ENCODE assay signal across 8 cellular contexts in genomic region chr5:69093771-69094570, GRCh38. TPM values are rescaled to one million over a fixed set of nuclear protein-coding genes. Genes with fewer than 3 reads are reported as not detected.
DNase-seq lines count a peak whose midpoint lies in the region; ATAC-seq, FAIRE-seq and TF ChIP-seq lines count a peak whose summit lies in the region.

SLC30A5 (plus strand) TSS chr5:69094014; CDS start chr5:69094256, 242 bp downstream.

- dilution Hi-C loops in keratinocyte (cut with MboI; ENCODE audit: extremely low pct_ligation_motif_present, low sequenced_read_pairs), result no loop called here

- H4K20me1 ChIP-seq in keratinocyte (ENCODE audit: control insufficient read depth, extremely low read depth, insufficient read depth, low read length), result no peaks in the 10 kb centered on the region

- peak within 1 kb of the TSS; percentile 84 for H3K4me3 ChIP-seq in AG10803 (ENCODE audit: low read length)
- H3K4me3 ChIP-seq in keratinocyte (ENCODE audit: control insufficient read depth in 2 of 3, extremely low read depth in 1 of 3, insufficient read depth in 2 of 3, low read depth in 1 of 3, low read length in 3 of 3), result peak within 1 kb of the TSS; percentile 69 to 83 (median 81)

- H3K4me1 ChIP-seq in keratinocyte (ENCODE audit: control insufficient read depth, extremely low read depth, insufficient read depth, low read length), result no peaks in the 10 kb centered on the region

- H3K27me3 ChIP-seq in keratinocyte (ENCODE audit: control insufficient read depth, extremely low read depth, insufficient read depth, low read length), result no peaks in the 10 kb centered on the region

- ATAC-seq in GM19023 (IDR thresholded peaks at IDR 0.05; ENCODE audit: unreplicated experiment) (peak; percentile 97), HG03342 (IDR thresholded peaks at IDR 0.05; ENCODE audit: unreplicated experiment) (peak; percentile 99)
- peak; percentile 99 for ATAC-seq in activated CD4-positive, CD25-positive, alpha-beta regulatory T cell treated with anti-CD3 and anti-CD28 coated beads, Interleukin-2, amount 50 U/mL, for 24 hours

- peak within 1 kb of the TSS; percentile 93 for H3K9ac ChIP-seq in keratinocyte (ENCODE audit: control insufficient read depth, extremely low read depth, insufficient read depth, low read length)

- H3K36me3 ChIP-seq in keratinocyte (ENCODE audit: control insufficient read depth in 2 of 2, extremely low read depth in 1 of 2, insufficient read depth in 2 of 2, low read length in 2 of 2), result no peaks in the 10 kb centered on the region

- H2AFZ ChIP-seq in keratinocyte (ENCODE audit: control insufficient read depth, low read length), result peak within 1 kb of the TSS; percentile 86

- peak; percentile 90 for FAIRE-seq in keratinocyte (lab: Jason Lieb, UNC)

- DNase-seq in AG10803 (ENCODE audit: low read depth) (peak; percentile 100), NCI-H446 (lab: John Stamatoyannopoulos, UW) (peak; percentile 96 to 99), cerebellar nuclear complex (lab: John Stamatoyannopoulos, UW) (peak; percentile 99), keratinocyte (ENCODE audit: low read depth, low spot score) (peak; percentile 99)
- DNase-seq in stimulated activated CD4-positive, alpha-beta T cell treated with anti-CD3 and anti-CD28 coated beads, Interleukin-15, amount 100 ng/mL, for 24 hours, result peak; percentile 99

- TF ChIP-seq CTCF in AG10803 (conservative IDR thresholded peaks at IDR 0.05; ENCODE audit: low read length) (peak; percentile 96), keratinocyte (optimal IDR thresholded peaks at IDR 0.05 in 1 of 3, IDR thresholded peaks at IDR 0.05 in 1 of 3, conservative IDR thresholded peaks at IDR 0.05 in 1 of 3; ENCODE audit: extremely low read depth in 1 of 3, insufficient read depth in 2 of 3, low read length in 3 of 3) (peak; percentile 92 to 96 (median 94))

- H3K27ac ChIP-seq in keratinocyte (ENCODE audit: control insufficient read depth, insufficient read depth, low read length), result peak within 1 kb of the TSS; percentile 75

- peaks cover 44% of the 10 kb centered on the region for H3K79me2 ChIP-seq in keratinocyte (ENCODE audit: control insufficient read depth, insufficient read depth, low read length)

- no peaks in the 10 kb centered on the region for H3K9me1 ChIP-seq in keratinocyte (ENCODE audit: control insufficient read depth, extremely low read depth, insufficient read depth, low read length)

- no peaks in the 10 kb centered on the region for H3K9me3 ChIP-seq in keratinocyte (ENCODE audit: control insufficient read depth, low read depth, low read length)

- H3K4me2 ChIP-seq in keratinocyte (ENCODE audit: control insufficient read depth, extremely low read depth, insufficient read depth, low read depth, low read length), result peak within 1 kb of the TSS; percentile 87

RNA-seq across cellular contexts. Expression of gene SLC30A5, which starts in this region (rescaled TPM):
- 25.5 to 43.4 TPM (median 43.1 TPM) in 3 replicates for polyA plus RNA-seq in keratinocyte
- 10.3 TPM for polyA plus RNA-seq in keratinocyte (2011; ENCODE audit: low read depth)
- polyA plus RNA-seq in keratinocyte (2011; cell fraction: cytosol; rRNA removed), result 12.9 and 25.7 TPM in 2 replicates
- polyA plus RNA-seq in keratinocyte (2011; cell fraction: nucleus; rRNA removed), result 42.0 and 49.1 TPM in 2 replicates
- 18.4 and 20.0 TPM in 2 replicates for polyA plus RNA-seq in keratinocyte (2012; ENCODE audit: low replicate concordance)
- polyA minus RNA-seq in keratinocyte, result 44.1 to 71.3 TPM (median 47.5 TPM) in 3 replicates
- 42.6 TPM for polyA minus RNA-seq in keratinocyte (2011; cell fraction: cytosol; rRNA and poly(A)+ RNA removed)
- polyA minus RNA-seq in keratinocyte (2011; cell fraction: nucleus; rRNA and poly(A)+ RNA removed), result 35.6 and 48.9 TPM in 2 replicates

Comparison
In these comparisons a context has a peak if more than half of its experiments do, and no peak if none do; other contexts are left out.
1. Peak in every context shown above with its lines: DNase-seq, ATAC-seq, H3K4me3 ChIP-seq and H3K27ac ChIP-seq.